Comparison of ENCODE assay signal across 24 cellular contexts in the genomic region with DNA sequence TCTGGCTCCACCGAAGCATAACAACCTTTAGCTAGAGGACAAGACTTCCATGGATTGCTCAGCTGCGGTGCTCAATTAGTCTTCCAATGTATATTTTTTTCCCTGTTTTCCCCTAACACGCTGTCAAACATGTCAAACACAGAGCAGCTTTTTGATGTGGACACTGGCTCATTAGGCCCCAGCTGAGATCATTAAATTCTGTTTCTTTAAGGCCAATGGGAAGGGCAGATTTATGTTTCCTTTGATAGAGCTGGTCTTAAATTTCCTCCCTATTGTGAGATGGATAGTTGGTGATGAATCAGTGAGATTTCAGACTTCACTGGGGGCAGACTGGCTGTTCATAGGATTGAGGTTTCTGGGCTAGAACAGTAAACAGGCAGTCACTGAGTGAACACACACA.
DNase-seq lines count a peak whose midpoint lies in the region; ATAC-seq, FAIRE-seq and TF ChIP-seq lines count a peak whose summit lies in the region.
"Had no signal": no experiment of that assay in that cellular context is flagged by ENCODE, and none has a peak within 500 bp of the region (broad histone marks: within the 10 kb centered on the region; RNA-seq: fewer than 3 reads in every experiment).

No MANE protein-coding gene starts in this region.

- TF ChIP-seq CTCF in kidney epithelial cell (IDR thresholded peaks at IDR 0.05; ENCODE audit: insufficient read depth, low read length, poor library complexity, severe bottlenecking): no peak
- no peak for TF ChIP-seq CTCF in upper lobe of right lung (IDR thresholded peaks at IDR 0.05)

- DNase-seq in M059J (ENCODE audit: low read depth) (peak; percentile 21), NCI-H1930 (lab: John Stamatoyannopoulos, UW) (peak; percentile 27 to 51), kidney epithelial cell (ENCODE audit: low read depth) (peak; percentile 29), retina (peak; percentile 29), upper lobe of right lung (no peak), RCC 7860 (ENCODE audit: low spot score) (no peak)
- DNase-seq: AML-193; Calu3; CD4-positive, alpha-beta memory T cell; DMS79 treated with DMSO at 0.1 percent for 48 hours; HCEC 1CT; NCI-H1092 treated with DMSO at 0.1 percent for 48 hours; NCI-H1694; NCI-H226; NCI-H510A treated with DMSO at 0.1 percent for 48 hours; NCI-H82; SIG-M5 had no signal

- no peak overlapping the region for H3K27ac ChIP-seq in upper lobe of right lung
- H3K27ac ChIP-seq: A549; BLaER1 treated with 17β-estradiol and CSF1 and Interleukin-3, amounts not matched to agents 10 nM and 100 nM; SK-N-MC had no signal

- ATAC-seq in upper lobe of right lung: no peak
- ATAC-seq in HG02678 (IDR thresholded peaks at IDR 0.05; ENCODE audit: unreplicated experiment): no peak
- ATAC-seq: A549, Panc1 had no signal

- H3K36me3 ChIP-seq in kidney epithelial cell (ENCODE audit: control insufficient read depth, insufficient read depth, low read length) (no peaks in the 10 kb centered on the region), upper lobe of right lung (no peaks in the 10 kb centered on the region)
- H3K36me3 ChIP-seq: BLaER1 treated with 17β-estradiol and CSF1 and Interleukin-3, amounts not matched to agents 10 nM and 100 nM had no signal

- H3K9me3 ChIP-seq in upper lobe of right lung: peaks cover 2% of the 10 kb centered on the region
- H3K9me3 ChIP-seq: A549 had no signal

- H3K4me3 ChIP-seq in kidney epithelial cell (ENCODE audit: low read depth, low read length) (no peak overlapping the region), upper lobe of right lung (no peak overlapping the region)
- H3K4me3 ChIP-seq: A549; BLaER1 treated with 17β-estradiol and CSF1 and Interleukin-3, amounts not matched to agents 10 nM and 100 nM; SK-N-MC had no signal

- no peak for FAIRE-seq in RCC 7860 (lab: Jason Lieb, UNC)
- FAIRE-seq: A549, GM12892, H1 had no signal

- intact Hi-C loops in upper lobe of right lung (cut with DNase I): no loop called here

- H3K4me1 ChIP-seq in upper lobe of right lung: no peaks in the 10 kb centered on the region
- H3K4me1 ChIP-seq: A549; BLaER1 treated with 17β-estradiol and CSF1 and Interleukin-3, amounts not matched to agents 10 nM and 100 nM had no signal

- H3K27me3 ChIP-seq in kidney epithelial cell (ENCODE audit: control insufficient read depth, insufficient read depth, low read length): no peaks in the 10 kb centered on the region
- H3K27me3 ChIP-seq in upper lobe of right lung: no peaks in the 10 kb centered on the region
- H3K27me3 ChIP-seq: BLaER1 treated with 17β-estradiol and CSF1 and Interleukin-3, amounts not matched to agents 10 nM and 100 nM had no signal

Comparison
In these comparisons a context has a peak if more than half of its experiments do, and no peak if none do; other contexts are left out.
1. DNase-seq: peak in M059J (single experiment), NCI-H1930 (2 of 2), kidney epithelial cell (single experiment) and retina (single experiment); none in upper lobe of right lung (single experiment) and RCC 7860 (single experiment).